13 cellular contexts compared by ENCODE assay signal in genomic region chr4:66564901-66565648, GRCh38.
DNase-seq lines count a peak whose midpoint lies in the region; ATAC-seq, FAIRE-seq and TF ChIP-seq lines count a peak whose summit lies in the region.
"Had no signal": no experiment of that assay in that cellular context is flagged by ENCODE, and none has a peak within 500 bp of the region (broad histone marks: within the 10 kb centered on the region; RNA-seq: fewer than 3 reads in every experiment).

No MANE protein-coding gene starts in this region.

- no peaks in the 10 kb centered on the region for H3K23me2 ChIP-seq in H1 (ENCODE audit: low read depth, low read length)

- H2AFZ ChIP-seq in GM23338 (peak overlapping the region; percentile 92), H1 (ENCODE audit: low read length) (peak overlapping the region; percentile 43)

- DNase-seq in GM23338 (ENCODE audit: low spot score) (no peak), NCI-H2227 treated with DMSO at 0.1 percent for 48 hours (lab: John Stamatoyannopoulos, UW) (peak; percentile 11), H1 (ENCODE audit: low read depth in 1 of 2, low spot score in 2 of 2) (no peak), osteocyte (ENCODE audit: extremely low spot score, unreplicated experiment) (peak; percentile 90), HK-2 (ENCODE audit: unreplicated experiment) (no peak), NCI-H82 treated with DMSO at 0.1 percent for 48 hours (lab: John Stamatoyannopoulos, UW; ENCODE audit: unreplicated experiment) (no peak), HuH-7.5 (ENCODE audit: low spot score) (no peak)
- no peak for DNase-seq in activated naive CD4-positive, alpha-beta T cell treated with anti-CD3 and anti-CD28 coated beads, Interleukin-2, amount 50 U/mL, for 72 hours (ENCODE audit: low spot score in 2 of 2)
- DNase-seq: activated CD8-positive, alpha-beta memory T cell treated with anti-CD3 and anti-CD28 coated beads, Interleukin-2, amount 50 U/mL, for 48 hours; body of pancreas; left colon; T-helper 9 cell had no signal

- H4K20me1 ChIP-seq in GM23338 (replicated peaks; ENCODE audit: insufficient read depth): no peaks in the 10 kb centered on the region
- H4K20me1 ChIP-seq in H1 (replicated peaks in 1 of 2; ENCODE audit: control insufficient read depth in 1 of 2, insufficient read depth in 2 of 2, low read length in 2 of 2): no peaks in the 10 kb centered on the region

- H3K4ac ChIP-seq in H1 (replicated peaks; ENCODE audit: insufficient read length, low read depth, low read length): no peak overlapping the region

- no peak overlapping the region for H2BK15ac ChIP-seq in H1 (ENCODE audit: low read length)

- H3K9me3 Mint-ChIP-seq in GM23338: 0 out of 3 replicates have a peak, but pooled peaks cover 3% of the 10 kb centered on the region
- H3K9me3 Mint-ChIP-seq in osteocyte (ENCODE audit: unreplicated experiment): peaks cover 4% of the 10 kb centered on the region
- H3K9me3 Mint-ChIP-seq in activated naive CD4-positive, alpha-beta T cell treated with anti-CD3 and anti-CD28 coated beads, Interleukin-2, amount 50 U/mL, for 72 hours: peaks cover 0 to 8% of the 10 kb centered on the region in 2 donors

- no peak for TF ChIP-seq POLR2A in H1 (IDR thresholded peaks at IDR 0.05; ENCODE audit: control extremely low read depth in 1 of 2, low read depth in 2 of 2, low read length in 2 of 2)

- POLR2A ChIA-PET in H1 (lab: Charles Lee; ENCODE audit: partially characterized antibody): no interaction called here

- no peaks in the 10 kb centered on the region for H3K36me3 ChIP-seq in GM23338 (ENCODE audit: insufficient read depth)
- H3K36me3 ChIP-seq in H1 (ENCODE audit: control insufficient read depth in 2 of 4, insufficient read depth in 4 of 4, low read length in 3 of 4): no peaks in the 10 kb centered on the region

- H3K27me3 Mint-ChIP-seq in GM23338 (ENCODE audit: insufficient read depth, low read depth, poor library complexity): peaks cover 2% of the 10 kb centered on the region
- H3K27me3 Mint-ChIP-seq in osteocyte (ENCODE audit: unreplicated experiment): no peaks in the 10 kb centered on the region

- H2BK12ac ChIP-seq in H1 (ENCODE audit: low read depth, low read length): no peak overlapping the region

- ATAC-seq in GM23338: no peak
- no peak for ATAC-seq in activated naive CD4-positive, alpha-beta T cell treated with anti-CD3 and anti-CD28 coated beads, Interleukin-2, amount 50 U/mL, for 72 hours
- ATAC-seq: body of pancreas, GM12878, left colon had no signal

- no peaks in the 10 kb centered on the region for H3F3A ChIP-seq in GM23338 (replicated peaks; ENCODE audit: low read depth)

- peaks cover 0 to 3% of the 10 kb centered on the region in 2 experiments; a peak in 1 of 4 replicates for H3K9me3 ChIP-seq in H1 (ENCODE audit: insufficient read depth in 2 of 2, low read depth in 1 of 2, low read length in 1 of 2)
- H3K9me3 ChIP-seq: body of pancreas had no signal

- no peak for FAIRE-seq in H1 (lab: Jason Lieb, UNC)
- FAIRE-seq: GM12878 had no signal

- H2AK5ac ChIP-seq in H1 (ENCODE audit: low read depth, low read length): no peak overlapping the region

- WGBS in H1 (ENCODE audit: extremely low coverage in 1 of 2, insufficient coverage in 1 of 2, insufficient read length in 1 of 2, insufficient replicate concordance in 2 of 2, low coverage in 1 of 2, low lambda C conversion rate in 2 of 2, missing lambda C conversion rate in 1 of 2), 2 experiments: 91% methylated on average over 12 of the region's 12 CpGs; no CpG with 5 or more reads in 1 of the 2 experiments

- no peak overlapping the region for H3K9ac ChIP-seq in H1 (replicated peaks in 1 of 4; ENCODE audit: extremely low read depth in 1 of 4, low read depth in 3 of 4, low read length in 3 of 4)

- TF ChIP-seq EP300 in H1 (IDR thresholded peaks at IDR 0.05; ENCODE audit: borderline replicate concordance in 1 of 2, low read depth in 2 of 2, low read length in 2 of 2): no peak

- H2BK5ac ChIP-seq in H1 (ENCODE audit: low read depth, low read length): no peak overlapping the region

- H3K4me1 ChIP-seq in GM23338 (ENCODE audit: insufficient read depth) (no peaks in the 10 kb centered on the region), H1 (replicated peaks in 1 of 4; ENCODE audit: control insufficient read depth in 3 of 4, insufficient read depth in 4 of 4, low read length in 3 of 4) (no peaks in the 10 kb centered on the region)
- H3K4me1 ChIP-seq: body of pancreas had no signal

- H3K9me2 ChIP-seq in GM23338 (ENCODE audit: insufficient read depth): no peaks in the 10 kb centered on the region

- H3K27me3 ChIP-seq in GM23338 (ENCODE audit: insufficient read depth) (no peaks in the 10 kb centered on the region), H1 (replicated peaks in 1 of 4; ENCODE audit: control insufficient read depth in 3 of 4, extremely low read depth in 1 of 4, insufficient read depth in 3 of 4, low read length in 3 of 4) (no peaks in the 10 kb centered on the region)
- H3K27me3 ChIP-seq: body of pancreas had no signal

- CTCF ChIA-PET in H1 (lab: Charles Lee; ENCODE audit: partially characterized antibody): interaction anchor here (0.9 kb wide), 1 partner anchor 9 kb away, joined by 4 read pairs; no protein-coding TSS in a partner anchor

- no peak overlapping the region for H2BK120ac ChIP-seq in H1 (replicated peaks; ENCODE audit: low read depth, low read length)

- TF ChIP-seq RAD21 in H1 (IDR thresholded peaks at IDR 0.05 in 1 of 2, conservative IDR thresholded peaks at IDR 0.05 in 1 of 2; ENCODE audit: low read depth in 2 of 2, low read length in 2 of 2): no peak

- H3K4me3 Mint-ChIP-seq in GM23338 (no peak overlapping the region), osteocyte (ENCODE audit: unreplicated experiment) (peak overlapping the region; percentile 63)

- no peaks in the 10 kb centered on the region; the same call in 2 of the 3 replicates for H3K4me1 Mint-ChIP-seq in GM23338
- H3K4me1 Mint-ChIP-seq in osteocyte (ENCODE audit: unreplicated experiment): peaks cover 58% of the 10 kb centered on the region

- H3K4me3 ChIP-seq in GM23338 (no peak overlapping the region), H1 (ENCODE audit: extremely low read depth in 1 of 4, insufficient read depth in 2 of 4, low read depth in 3 of 4, low read length in 4 of 4) (no peak overlapping the region)
- H3K4me3 ChIP-seq: body of pancreas, GM12878 had no signal

- H3K14ac ChIP-seq in H1 (ENCODE audit: insufficient read length): no peak overlapping the region

- H4K91ac ChIP-seq in H1 (replicated peaks; ENCODE audit: insufficient read length, low read length): no peak overlapping the region

- H3K23ac ChIP-seq in H1 (ENCODE audit: insufficient read length): no peak overlapping the region

- no peak overlapping the region for H3K27ac ChIP-seq in GM23338 (ENCODE audit: low read depth)
- no peak overlapping the region for H3K27ac ChIP-seq in H1 (ENCODE audit: low read depth, low read length)
- H3K27ac ChIP-seq: body of pancreas had no signal

- no peak overlapping the region for H4K8ac ChIP-seq in H1 (ENCODE audit: extremely low read depth, insufficient read depth, low read length)

- no peak overlapping the region for H3K18ac ChIP-seq in H1 (ENCODE audit: extremely low read depth, low read length)

- TF ChIP-seq CTCF in GM23338 (conservative IDR thresholded peaks at IDR 0.05; ENCODE audit: low read depth in 2 of 2): no peak
- TF ChIP-seq CTCF in H1 (IDR thresholded peaks at IDR 0.05; ENCODE audit: control extremely low read depth in 1 of 3, insufficient read depth in 1 of 3, low read depth in 1 of 3, low read length in 3 of 3): no peak
- no peak for TF ChIP-seq CTCF in osteocyte (IDR thresholded peaks at IDR 0.05)

- H3K36me3 Mint-ChIP-seq in GM23338 (ENCODE audit: low read depth) (no peaks in the 10 kb centered on the region), osteocyte (ENCODE audit: unreplicated experiment) (peaks cover 10% of the 10 kb centered on the region)
- no peaks in the 10 kb centered on the region for H3K36me3 Mint-ChIP-seq in activated naive CD4-positive, alpha-beta T cell treated with anti-CD3 and anti-CD28 coated beads, Interleukin-2, amount 50 U/mL, for 72 hours

- H3K79me2 ChIP-seq in GM23338 (replicated peaks; ENCODE audit: insufficient read depth) (no peaks in the 10 kb centered on the region), H1 (ENCODE audit: control insufficient read depth in 1 of 2, insufficient read depth in 2 of 2, low read length in 2 of 2) (no peaks in the 10 kb centered on the region)

- no peaks in the 10 kb centered on the region for H3K79me1 ChIP-seq in H1 (ENCODE audit: low read depth, low read length)

- no peak overlapping the region for H3K56ac ChIP-seq in H1 (replicated peaks; ENCODE audit: insufficient read length, low read depth, low read length)

- no peak overlapping the region for H3K27ac Mint-ChIP-seq in GM23338
- peak overlapping the region; percentile 100 for H3K27ac Mint-ChIP-seq in osteocyte (ENCODE audit: unreplicated experiment)
- H3K27ac Mint-ChIP-seq in activated naive CD4-positive, alpha-beta T cell treated with anti-CD3 and anti-CD28 coated beads, Interleukin-2, amount 50 U/mL, for 72 hours: no peak overlapping the region

- no peak overlapping the region for H3K4me2 ChIP-seq in GM23338
- no peak overlapping the region for H3K4me2 ChIP-seq in H1 (ENCODE audit: insufficient read depth in 1 of 2, low read depth in 2 of 2, low read length in 2 of 2)

- H4K5ac ChIP-seq in H1 (ENCODE audit: insufficient read length, low read depth, low read length): no peak overlapping the region

- no peak overlapping the region for H2BK20ac ChIP-seq in H1 (ENCODE audit: low read length)

TF ChIP-seq in GM23338, 12 proteins besides CTCF, POLR2A, EP300 and RAD21:
- TF ChIP-seq NANOG (IDR thresholded peaks at IDR 0.05; ENCODE audit: borderline replicate concordance) (no peak), EZH2phosphoT487 (IDR thresholded peaks at IDR 0.05; ENCODE audit: unreplicated experiment) (no peak), ZNF331 (CRISPR knock-in tag; IDR thresholded peaks at IDR 0.05; ENCODE audit: low read depth) (no peak), POLR2AphosphoS5 (IDR thresholded peaks at IDR 0.05; ENCODE audit: low read depth) (no peak)

TF ChIP-seq in H1, 55 proteins besides CTCF, POLR2A, EP300 and RAD21 (continues in another document):
- TF ChIP-seq JUN (IDR thresholded peaks at IDR 0.05; ENCODE audit: low read depth, low read length): no peak
- no peak for TF ChIP-seq HDAC2 (IDR thresholded peaks at IDR 0.05; ENCODE audit: borderline replicate concordance in 1 of 2, low read depth in 2 of 2, low read length in 2 of 2)
- no peak for TF ChIP-seq CBX8 (IDR thresholded peaks at IDR 0.05; ENCODE audit: borderline replicate concordance, low read depth, low read length)
- TF ChIP-seq ZNF274 (IDR thresholded peaks at IDR 0.05; ENCODE audit: borderline replicate concordance, extremely low read depth, low read length): no peak
- no peak for TF ChIP-seq USF2 (IDR thresholded peaks at IDR 0.05; ENCODE audit: low read length)

Comparison
In these comparisons a context has a peak if more than half of its experiments do, and no peak if none do; other contexts are left out.
1. DNase-seq: peak in NCI-H2227 treated with DMSO at 0.1 percent for 48 hours (single experiment) and osteocyte (single experiment); none in GM23338 (single experiment), H1 (0 of 2), HK-2 (single experiment), NCI-H82 treated with DMSO at 0.1 percent for 48 hours (single experiment), activated naive CD4-positive, alpha-beta T cell treated with anti-CD3 and anti-CD28 coated beads, Interleukin-2, amount 50 U/mL, for 72 hours (0 of 2) and HuH-7.5 (single experiment).